11 cellular contexts compared by ENCODE assay signal in genomic region chr2:69616755-69617154, GRCh38. TPM values are rescaled to one million over a fixed set of nuclear protein-coding genes. Genes with fewer than 3 reads are reported as not detected.
DNase-seq lines count a peak whose midpoint lies in the region; ATAC-seq, FAIRE-seq and TF ChIP-seq lines count a peak whose summit lies in the region.
"Had no signal": no experiment of that assay in that cellular context is flagged by ENCODE, and none has a peak within 500 bp of the region (broad histone marks: within the 10 kb centered on the region; RNA-seq: fewer than 3 reads in every experiment).

No MANE protein-coding gene starts in this region.

- DNase-seq in SK-N-SH (no peak), PC-9 (peak; percentile 65 to 86), GM12878 (ENCODE audit: low read depth, low spot score) (no peak), GM10266 (ENCODE audit: extremely low spot score) (no peak), ecto neural progenitor cell (ENCODE audit: low spot score) (no peak), NCI-H526 (lab: John Stamatoyannopoulos, UW) (no peak)
- DNase-seq in stimulated activated CD8-positive, alpha-beta memory T cell treated with anti-CD3 and anti-CD28 coated beads, Interleukin-7, amount 100 ng/mL, for 4 hours (ENCODE audit: low read depth in 2 of 2) = peak; percentile 19 to 51
- DNase-seq: NCI-H82 had no signal

- POLR2A ChIA-PET in SK-N-SH (lab: Yijun Ruan, JAX) (no interaction called here), PC-9 (lab: Charles Lee; ENCODE audit: unreplicated experiment) (interaction anchor here (0.7 kb wide), 1 partner anchor 23 kb away, joined by 5 read pairs; no protein-coding TSS in a partner anchor), GM12878 (lab: Charles Lee) (interaction anchor here (1.7 kb wide), 1 partner anchor 33 kb away, joined by 6 read pairs; no protein-coding TSS in a partner anchor)

- H3K4me3 ChIP-seq in SK-N-SH (ENCODE audit: low read depth in 2 of 2, low read length in 1 of 2) (no peak overlapping the region), PC-9 (peak overlapping the region; percentile 19; the same call in 1 of the 2 replicates), GM12878 (no peak overlapping the region; the same call in 1 of the 2 replicates)
- H3K4me3 ChIP-seq: A549 had no signal

- SMC1A ChIA-PET in GM12878 (lab: Charles Lee; ENCODE audit: uncharacterized antibody, unreplicated experiment) = interaction anchor here (0.7 to 2.4 kb wide), 3 partner anchors 12 to 27 kb away, joined by 3 to 10 read pairs (median 3); partner anchors contain the start of gene AAK1

- TF ChIP-seq EP300 in SK-N-SH (IDR thresholded peaks at IDR 0.05; ENCODE audit: borderline replicate concordance in 1 of 2, low read depth in 1 of 2, low read length in 1 of 2) = no peak
- no peak for TF ChIP-seq EP300 in GM12878 (IDR thresholded peaks at IDR 0.05; ENCODE audit: borderline replicate concordance in 1 of 2, control insufficient read depth in 1 of 2, low read depth in 2 of 2, low read length in 2 of 2)

- RAD21 ChIA-PET in GM12878 (lab: Charles Lee; ENCODE audit: unreplicated experiment) = interaction anchor here (1.4 kb wide), 1 partner anchor 108 kb away, joined by 3 read pairs; no protein-coding TSS in a partner anchor

- intact Hi-C loops in PC-9 (cut with micrococcal nuclease; ENCODE audit: unreplicated experiment) = loop anchor here (1.0 to 2.0 kb wide), 3 partner anchors 26 to 49 kb away; partner anchors contain the start of gene AAK1
- intact Hi-C loops in GM12878 (cut with micrococcal nuclease; ENCODE audit: unreplicated experiment) = no loop called here

- H3K27me3 ChIP-seq in SK-N-SH (ENCODE audit: insufficient read depth) (no peaks in the 10 kb centered on the region), PC-9 (ENCODE audit: insufficient read depth, low read depth) (no peaks in the 10 kb centered on the region), GM12878 (replicated peaks in 1 of 2; ENCODE audit: control insufficient read depth in 2 of 2, insufficient read depth in 2 of 2, low read length in 1 of 2) (no peaks in the 10 kb centered on the region)

- no peak for FAIRE-seq in GM12878 (lab: Jason Lieb, UNC)
- FAIRE-seq: A549, H54 had no signal

- BruUV-seq in PC-9 (replicated peaks; lab: Mats Ljungman, UMichigan) (no TSS peak), GM12878 (replicated peaks; lab: Mats Ljungman, UMichigan) (no TSS peak)

- H4K20me1 ChIP-seq in SK-N-SH (ENCODE audit: insufficient read depth) = peaks cover 75% of the 10 kb centered on the region
- no peaks in the 10 kb centered on the region for H4K20me1 ChIP-seq in PC-9 (ENCODE audit: insufficient read depth)
- no peaks in the 10 kb centered on the region for H4K20me1 ChIP-seq in GM12878 (ENCODE audit: control insufficient read depth, insufficient read depth)

- WGBS in SK-N-SH (ENCODE audit: low lambda C conversion rate) = 69% methylated on average over 1 of the region's 1 CpG
- 0% methylated on average over 1 of the region's 1 CpG for WGBS in GM12878 (ENCODE audit: insufficient coverage, insufficient replicate concordance, low lambda C conversion rate, missing lambda C conversion rate)

- TF ChIP-seq RAD21 in SK-N-SH (IDR thresholded peaks at IDR 0.05; ENCODE audit: low read length) (no peak), GM12878 (IDR thresholded peaks at IDR 0.05; ENCODE audit: insufficient read depth, low read depth, low read length) (no peak)

- no peak overlapping the region for H3K9ac ChIP-seq in SK-N-SH
- H3K9ac ChIP-seq in GM12878 (ENCODE audit: control insufficient read depth, insufficient read depth, low read length) = no peak overlapping the region

- ATAC-seq in SK-N-SH treated with all-trans-retinoic acid at 6 μM for 48 hours (no peak), GM12878 (peak; percentile 76)
- ATAC-seq: A549 had no signal

- no peak for TF ChIP-seq POLR2A in GM12878 (IDR thresholded peaks at IDR 0.05; ENCODE audit: low read depth, low read length)

- in situ Hi-C loops in GM12878 (cut with MboI) = no loop called here

- H3F3A ChIP-seq in SK-N-SH (replicated peaks; ENCODE audit: insufficient read depth) (no peaks in the 10 kb centered on the region), PC-9 (ENCODE audit: insufficient read depth, low read depth) (peaks cover 34% of the 10 kb centered on the region)

- no peak overlapping the region for H3K4me2 ChIP-seq in SK-N-SH
- H3K4me2 ChIP-seq in PC-9 = peak overlapping the region; percentile 75
- peak overlapping the region; percentile 67; the same call in 1 of the 2 replicates for H3K4me2 ChIP-seq in GM12878 (ENCODE audit: control insufficient read depth, insufficient read depth)
- H3K4me2 ChIP-seq: A549 had no signal

- TF ChIP-seq CTCF in SK-N-SH (IDR thresholded peaks at IDR 0.05) (no peak), PC-9 (conservative IDR thresholded peaks at IDR 0.05) (no peak), GM12878 (IDR thresholded peaks at IDR 0.05 in 2 of 3, conservative IDR thresholded peaks at IDR 0.05 in 1 of 3; ENCODE audit: control insufficient read depth in 2 of 3, extremely low read depth in 1 of 3, insufficient read depth in 1 of 3, low read depth in 3 of 3, low read length in 3 of 3) (no peak), GM10266 (IDR thresholded peaks at IDR 0.05; ENCODE audit: control insufficient read depth, insufficient read depth, low read depth, missing control alignments) (no peak)

- no peaks in the 10 kb centered on the region for H3K9me3 ChIP-seq in SK-N-SH
- H3K9me3 ChIP-seq in PC-9 (ENCODE audit: insufficient read depth, low read depth) = no peaks in the 10 kb centered on the region; the same call in 1 of the 2 replicates
- H3K9me3 ChIP-seq in GM12878 (replicated peaks; ENCODE audit: control insufficient read depth, insufficient read depth, low read length) = peaks cover 6% of the 10 kb centered on the region; the same call in 1 of the 3 replicates
- H3K9me3 ChIP-seq: A549 had no signal

- H3K9me2 ChIP-seq in SK-N-SH = no peaks in the 10 kb centered on the region
- no peaks in the 10 kb centered on the region for H3K9me2 ChIP-seq in PC-9 (ENCODE audit: insufficient read depth)

- CTCF ChIA-PET in SK-N-SH (lab: Yijun Ruan, JAX) = interaction anchor here (1.3 kb wide), 1 partner anchor 11 kb away, joined by 3 read pairs; no protein-coding TSS in a partner anchor
- CTCF ChIA-PET in PC-9 (lab: Charles Lee) = no interaction called here
- CTCF ChIA-PET in GM12878 (lab: Yijun Ruan, JAX) = interaction anchor here (3.5 to 3.9 kb wide), 2 partner anchors 52 to 108 kb away, joined by 10 to 21 read pairs; no protein-coding TSS in a partner anchor

- H2AFZ ChIP-seq in SK-N-SH (ENCODE audit: low read depth) (no peak overlapping the region), PC-9 (no peak overlapping the region), GM12878 (ENCODE audit: control insufficient read depth, low read depth, low read length) (no peak overlapping the region)

- H3K79me2 ChIP-seq in SK-N-SH (ENCODE audit: insufficient read depth) (peaks cover 97% of the 10 kb centered on the region), PC-9 (ENCODE audit: low read depth) (peaks cover 91% of the 10 kb centered on the region), GM12878 (ENCODE audit: control insufficient read depth, insufficient read depth, low read length) (peaks cover 43% of the 10 kb centered on the region)

- H3K36me3 ChIP-seq in SK-N-SH (replicated peaks in 1 of 2; ENCODE audit: control insufficient read depth in 1 of 2, insufficient read depth in 2 of 2, low read length in 1 of 2) (peaks cover 5 to 6% of the 10 kb centered on the region in 2 experiments), PC-9 (ENCODE audit: low read depth) (peaks cover 21% of the 10 kb centered on the region; the same call in 1 of the 2 replicates), GM12878 (ENCODE audit: control insufficient read depth in 2 of 2, insufficient read depth in 2 of 2, low read length in 1 of 2) (no peaks in the 10 kb centered on the region; a peak in 2 of 4 replicates)

- H3K4me1 ChIP-seq in SK-N-SH (ENCODE audit: control insufficient read depth in 1 of 2, insufficient read depth in 2 of 2, low read depth in 1 of 2, low read length in 1 of 2) (peaks cover 0 to 9% of the 10 kb centered on the region in 2 experiments; a peak in 2 of 4 replicates), PC-9 (replicated peaks; ENCODE audit: insufficient read depth) (peaks cover 64% of the 10 kb centered on the region), GM12878 (ENCODE audit: control insufficient read depth, insufficient read depth, low read length) (peaks cover 34% of the 10 kb centered on the region)

- H3K27ac ChIP-seq in SK-N-SH (ENCODE audit: low read depth in 2 of 2, low read length in 1 of 2) = no peak overlapping the region
- peak overlapping the region; percentile 76 for H3K27ac ChIP-seq in PC-9
- H3K27ac ChIP-seq in GM12878 (ENCODE audit: control insufficient read depth, insufficient read depth) = peak overlapping the region; percentile 1; the same call in 1 of the 2 replicates
- H3K27ac ChIP-seq: A549 had no signal

TF ChIP-seq in SK-N-SH, 30 proteins besides CTCF, POLR2A, EP300 and RAD21 (continues in another document):
- TF ChIP-seq RXRA (IDR thresholded peaks at IDR 0.05; ENCODE audit: borderline replicate concordance, low read depth) = peak; percentile 57; the same call in 1 of the 2 replicates

TF ChIP-seq in SK-N-SH treated with all-trans-retinoic acid at 6 μM for 48 hours, 23 proteins besides CTCF, POLR2A, EP300 and RAD21 (continues in another document):
- TF ChIP-seq ZNF8 (CRISPR knock-in tag; IDR thresholded peaks at IDR 0.05) (no peak), ZNF70 (CRISPR knock-in tag; IDR thresholded peaks at IDR 0.05) (no peak)

RNA-seq across cellular contexts. Expression of gene AAK1, which starts 26.8 kb away (rescaled TPM):
- polyA plus RNA-seq in SK-N-SH (2012; rRNA removed) (13.4 and 13.5 TPM in 2 replicates), GM12878 (2011; rRNA removed) (10.3 and 12.0 TPM in 2 replicates), GM12878 (2014; fragmentation: Illumina TruSeq; extraction: Trizol) (17.6 and 18.1 TPM in 2 replicates), GM12878 (2014; fragmentation: Nextera tagmentation; extraction: Ambion mirVana) (1 to 10 TPM; 2.9 to 8.0 TPM), GM12878 (2014; rRNA removed) (16.9 and 21.0 TPM in 2 replicates), GM12878 (2016; fragmentation: Nextera tagmentation; extraction: Ambion mirVana) (10 to 100 TPM; 30.7 to 41.4 TPM)
- 14.5 and 16.4 TPM in 2 replicates for polyA plus RNA-seq in SK-N-SH (2012; cell fraction: cytosol; rRNA removed)
- 20.7 and 26.4 TPM in 2 replicates for polyA plus RNA-seq in SK-N-SH (2012; cell fraction: nucleus; rRNA removed)
- total RNA-seq in PC-9 (2021) (50.3 and 66.6 TPM in 2 replicates), GM12878 (2014; rRNA removed) (24.5 and 26.0 TPM in 2 replicates), GM12878 (2014; rRNA removed; fragmentation: Illumina TruSeq; extraction: Trizol) (15.0 and 15.4 TPM in 2 replicates), GM12878 (2021) (32.9 and 35.0 TPM in 2 replicates)
- total RNA-seq in GM12878 (2013; cell fraction: nucleolus; rRNA removed) = 99.3 and 101 TPM in 2 replicates
- polyA plus RNA-seq in GM12878 (2011; ENCODE audit: low read depth) = 8.7 TPM
- polyA plus RNA-seq in GM12878 (2011; cell fraction: cytosol; rRNA removed) = 9.9 and 13.4 TPM in 2 replicates
- polyA plus RNA-seq in GM12878 (2011; cell fraction: nucleus; rRNA removed) = 18.1 and 24.2 TPM in 2 replicates
- polyA plus RNA-seq in GM12878 (2012) = 13.3 and 15.6 TPM in 2 replicates
- 19.1 and 24.8 TPM in 2 replicates for polyA minus RNA-seq in GM12878 (2011; rRNA and poly(A)+ RNA removed)
- 12.2 and 13.6 TPM in 2 replicates for polyA minus RNA-seq in GM12878 (2011; cell fraction: cytosol; rRNA and poly(A)+ RNA removed)
- 25.9 and 39.5 TPM in 2 replicates for polyA minus RNA-seq in GM12878 (2011; cell fraction: nucleus; rRNA and poly(A)+ RNA removed)

Comparison
In these comparisons a context has a peak if more than half of its experiments do, and no peak if none do; other contexts are left out.
1. DNase-seq: peak in PC-9 (2 of 2) and stimulated activated CD8-positive, alpha-beta memory T cell treated with anti-CD3 and anti-CD28 coated beads, Interleukin-7, amount 100 ng/mL, for 4 hours (2 of 2); none in SK-N-SH (single experiment), GM12878 (single experiment), GM10266 (single experiment), ecto neural progenitor cell (single experiment) and NCI-H526 (0 of 2).
2. H3K27ac ChIP-seq: peak in PC-9 (single experiment) and GM12878 (single experiment); none in SK-N-SH (0 of 2).
3. Of the 26 proteins assayed by ChIP-seq in both GM12878 and SK-N-SH: peak only in GM12878: NFIC and TCF12; only in SK-N-SH: none; in both: none; in neither: 24.